In genomic region chr13:52644108-52644507, GRCh38 we compare ENCODE assay signal across 22 cellular contexts. TPM values are rescaled to one million over a fixed set of nuclear protein-coding genes. Genes with fewer than 3 reads are reported as not detected.
DNase-seq lines count a peak whose midpoint lies in the region; ATAC-seq and TF ChIP-seq lines count a peak whose summit lies in the region.
"Had no signal": no experiment of that assay in that cellular context is flagged by ENCODE, and none has a peak within 500 bp of the region (broad histone marks: within the 10 kb centered on the region; RNA-seq: fewer than 3 reads in every experiment).

No MANE protein-coding gene starts in this region.

- no peak overlapping the region for H3K4me3 ChIP-seq in fibroblast of mammary gland (ENCODE audit: control insufficient read depth, low read depth, low read length)
- H3K4me3 ChIP-seq: hepatocyte, pancreas, SJCRH30, thoracic aorta had no signal

- no peaks in the 10 kb centered on the region for H3K27me3 Mint-ChIP-seq in activated CD4-positive, alpha-beta T cell treated with anti-CD3 and anti-CD28 coated beads, Interleukin-2, amount 10 ng/mL, durations not matched to agents 24 days and 14 days
- H3K27me3 Mint-ChIP-seq: activated CD4-positive, alpha-beta memory T cell treated with anti-CD3 and anti-CD28 coated beads for 36 hours; activated naive CD4-positive, alpha-beta T cell treated with anti-CD3 and anti-CD28 coated beads, Interleukin-2, amount 10 ng/mL, durations not matched to agents 7 days and 5 days; naive thymus-derived CD8-positive, alpha-beta T cell; T-helper 17 cell had no signal

- H3K4me3 Mint-ChIP-seq in activated CD4-positive, alpha-beta T cell treated with anti-CD3 and anti-CD28 coated beads, Interleukin-2, amount 10 ng/mL, durations not matched to agents 24 days and 14 days = no peak overlapping the region
- H3K4me3 Mint-ChIP-seq: activated CD4-positive, alpha-beta memory T cell treated with anti-CD3 and anti-CD28 coated beads for 36 hours; activated naive CD4-positive, alpha-beta T cell treated with anti-CD3 and anti-CD28 coated beads, Interleukin-2, amount 10 ng/mL, durations not matched to agents 7 days and 5 days; naive thymus-derived CD8-positive, alpha-beta T cell; stimulated activated effector memory CD8-positive, alpha-beta T cell treated with anti-CD3 and anti-CD28 coated beads, Interleukin-12 subunit alpha, Interleukin-12 subunit beta, amount 100 ng/mL, for 72 hours; T-helper 17 cell had no signal

- peaks cover 2% of the 10 kb centered on the region for H3K4me1 Mint-ChIP-seq in activated CD4-positive, alpha-beta T cell treated with anti-CD3 and anti-CD28 coated beads, Interleukin-2, amount 10 ng/mL, durations not matched to agents 24 days and 14 days
- H3K4me1 Mint-ChIP-seq: stimulated activated effector memory CD8-positive, alpha-beta T cell treated with anti-CD3 and anti-CD28 coated beads, Interleukin-12 subunit alpha, Interleukin-12 subunit beta, amount 100 ng/mL, for 72 hours had no signal

- no peaks in the 10 kb centered on the region for H3K9me3 Mint-ChIP-seq in activated CD4-positive, alpha-beta T cell treated with anti-CD3 and anti-CD28 coated beads, Interleukin-2, amount 10 ng/mL, durations not matched to agents 24 days and 14 days
- H3K9me3 Mint-ChIP-seq: activated CD4-positive, alpha-beta memory T cell treated with anti-CD3 and anti-CD28 coated beads for 36 hours; activated naive CD4-positive, alpha-beta T cell treated with anti-CD3 and anti-CD28 coated beads, Interleukin-2, amount 10 ng/mL, durations not matched to agents 7 days and 5 days; naive thymus-derived CD8-positive, alpha-beta T cell; stimulated activated effector memory CD8-positive, alpha-beta T cell treated with anti-CD3 and anti-CD28 coated beads, Interleukin-12 subunit alpha, Interleukin-12 subunit beta, amount 100 ng/mL, for 72 hours had no signal

- intact Hi-C loops in left ventricle myocardium superior (cut with micrococcal nuclease) (no loop called here), Right ventricle myocardium superior (cut with DNase I) (no loop called here)
- intact Hi-C loops in activated CD4-positive, alpha-beta T cell treated with anti-CD3 and anti-CD28 coated beads, Interleukin-2, amount 10 ng/mL, durations not matched to agents 24 days and 14 days (cut with micrococcal nuclease) = no loop called here

- peaks cover 38% of the 10 kb centered on the region for H3K36me3 Mint-ChIP-seq in activated CD4-positive, alpha-beta T cell treated with anti-CD3 and anti-CD28 coated beads, Interleukin-2, amount 10 ng/mL, durations not matched to agents 24 days and 14 days (ENCODE audit: low read depth)

- no peak overlapping the region for H3K27ac Mint-ChIP-seq in activated CD4-positive, alpha-beta T cell treated with anti-CD3 and anti-CD28 coated beads, Interleukin-2, amount 10 ng/mL, durations not matched to agents 24 days and 14 days
- H3K27ac Mint-ChIP-seq: activated CD4-positive, alpha-beta memory T cell treated with anti-CD3 and anti-CD28 coated beads for 36 hours; activated naive CD4-positive, alpha-beta T cell treated with anti-CD3 and anti-CD28 coated beads, Interleukin-2, amount 10 ng/mL, durations not matched to agents 7 days and 5 days; stimulated activated effector memory CD8-positive, alpha-beta T cell treated with anti-CD3 and anti-CD28 coated beads, Interleukin-12 subunit alpha, Interleukin-12 subunit beta, amount 100 ng/mL, for 72 hours; T-helper 17 cell had no signal

- no peak for TF ChIP-seq CTCF in fibroblast of mammary gland (conservative IDR thresholded peaks at IDR 0.05; ENCODE audit: control insufficient read depth, insufficient read depth, low read depth, low read length)

- DNase-seq in left ventricle myocardium superior (no peak), Right ventricle myocardium superior (no peak), NCI-H2171 (lab: John Stamatoyannopoulos, UW) (peak; percentile 49), fibroblast of mammary gland (ENCODE audit: low read depth) (peak; percentile 62)
- no peak for DNase-seq in activated CD4-positive, alpha-beta T cell treated with anti-CD3 and anti-CD28 coated beads, Interleukin-2, amount 10 ng/mL, durations not matched to agents 24 days and 14 days
- DNase-seq in activated CD4-positive, alpha-beta T cell treated with anti-CD3 and anti-CD28 coated beads for 1 hour = no peak
- DNase-seq: activated CD4-positive, alpha-beta memory T cell treated with anti-CD3 and anti-CD28 coated beads for 36 hours; activated naive CD4-positive, alpha-beta T cell treated with anti-CD3 and anti-CD28 coated beads, Interleukin-2, amount 10 ng/mL, durations not matched to agents 7 days and 5 days; activated T-cell treated with anti-CD3 and anti-CD28 coated beads, Interleukin-2, amount 50 U/mL, for 1 hour; anterior cingulate cortex; islet precursor cell; naive thymus-derived CD8-positive, alpha-beta T cell; NCI-H1417 treated with DMSO at 0.1 percent for 48 hours; NCI-H345; pancreas; SJCRH30; T-helper 17 cell had no signal

- ATAC-seq in left ventricle myocardium superior = peak; percentile 51
- no peak for ATAC-seq in Right ventricle myocardium superior (ENCODE audit: poor library complexity)
- ATAC-seq in HG03175 (IDR thresholded peaks at IDR 0.05; ENCODE audit: unreplicated experiment) = no peak
- ATAC-seq: naive thymus-derived CD8-positive, alpha-beta T cell; pancreas; sciatic nerve; stimulated activated effector memory CD8-positive, alpha-beta T cell treated with anti-CD3 and anti-CD28 coated beads, Interleukin-12 subunit alpha, Interleukin-12 subunit beta, amount 100 ng/mL, for 72 hours; T-helper 17 cell had no signal

RNA-seq across cellular contexts. Expression of gene HNRNPA1L2, which starts 1.9 kb away (rescaled TPM):
- total RNA-seq in left ventricle myocardium superior = 2.0 TPM
- 1.5 TPM for total RNA-seq in Right ventricle myocardium superior
- 8.9 TPM in 2 replicates for total RNA-seq in activated CD4-positive, alpha-beta T cell treated with anti-CD3 and anti-CD28 coated beads, Interleukin-2, amount 10 ng/mL, durations not matched to agents 24 days and 14 days

RNA-seq across cellular contexts. Expression of gene SUGT1, which starts 8.5 kb away (rescaled TPM):
- total RNA-seq in left ventricle myocardium superior (59.3 TPM), Right ventricle myocardium superior (51.9 TPM)
- total RNA-seq in activated CD4-positive, alpha-beta T cell treated with anti-CD3 and anti-CD28 coated beads, Interleukin-2, amount 10 ng/mL, durations not matched to agents 24 days and 14 days = 71.2 and 77.8 TPM in 2 replicates

Comparison
In these comparisons a context has a peak if more than half of its experiments do, and no peak if none do; other contexts are left out.
1. DNase-seq: peak in NCI-H2171 (single experiment) and fibroblast of mammary gland (single experiment); none in left ventricle myocardium superior (single experiment), Right ventricle myocardium superior (single experiment), activated CD4-positive, alpha-beta T cell treated with anti-CD3 and anti-CD28 coated beads, Interleukin-2, amount 10 ng/mL, durations not matched to agents 24 days and 14 days (single experiment) and activated CD4-positive, alpha-beta T cell treated with anti-CD3 and anti-CD28 coated beads for 1 hour (single experiment).